Comparison of ENCODE assay signal across 25 cellular contexts in the genomic region with DNA sequence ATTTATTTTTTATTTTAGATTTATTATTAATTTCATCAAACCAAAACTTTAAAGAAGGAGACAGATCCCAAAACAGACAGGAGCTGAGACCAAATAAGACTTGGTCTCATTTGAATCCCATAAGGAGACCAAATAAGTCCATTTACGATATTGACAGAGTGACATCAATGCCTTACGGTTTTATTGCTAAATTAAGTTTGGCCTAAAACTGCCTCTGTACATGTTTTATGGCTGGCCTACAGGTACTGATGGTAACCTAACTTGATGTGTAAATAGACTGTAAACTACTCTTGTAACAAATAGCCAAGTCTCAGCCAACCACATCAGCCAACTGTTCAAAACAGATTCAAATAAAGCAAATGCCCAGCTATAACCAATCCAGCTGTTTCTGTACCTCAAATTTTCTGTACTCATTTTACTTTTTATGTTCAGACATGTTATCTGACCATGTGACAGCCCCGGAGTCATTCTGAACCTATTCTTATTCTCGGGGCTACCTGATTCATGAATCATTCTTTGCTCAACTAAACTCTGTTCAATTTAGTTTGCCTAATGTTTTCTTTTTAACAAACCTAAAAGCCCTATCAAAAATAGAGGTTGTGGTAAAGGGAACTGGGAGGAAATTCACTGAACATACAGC.
A peak's percentile ranks its signal among the peaks of the same experiment; 100 is the strongest.
DNase-seq lines count a peak whose midpoint lies in the region; ATAC-seq and TF ChIP-seq lines count a peak whose summit lies in the region.
"Had no signal": no experiment of that assay in that cellular context is flagged by ENCODE, and none has a peak within 500 bp of the region (broad histone marks: within the 10 kb centered on the region; RNA-seq: fewer than 3 reads in every experiment).

No MANE protein-coding gene starts in this region.

- H3K9me3 ChIP-seq in SJCRH30 (replicated peaks) (no peaks in the 10 kb centered on the region), smooth muscle cell (replicated peaks; ENCODE audit: low read depth) (no peaks in the 10 kb centered on the region), left lung (no peaks in the 10 kb centered on the region)
- H3K9me3 ChIP-seq: right lobe of liver, tibial nerve had no signal

- no peaks in the 10 kb centered on the region for H3K27me3 ChIP-seq in SJCRH30
- H3K27me3 ChIP-seq in smooth muscle cell (ENCODE audit: low read depth): no peaks in the 10 kb centered on the region
- no peaks in the 10 kb centered on the region for H3K27me3 ChIP-seq in left lung
- H3K27me3 ChIP-seq: right lobe of liver, tibial nerve had no signal

- H4K20me1 ChIP-seq in smooth muscle cell (ENCODE audit: low read depth): no peaks in the 10 kb centered on the region

- no peaks in the 10 kb centered on the region for H3K36me3 ChIP-seq in SJCRH30
- H3K36me3 ChIP-seq in smooth muscle cell (ENCODE audit: low read depth): no peaks in the 10 kb centered on the region
- peaks cover 0 to 10% of the 10 kb centered on the region in 2 donors for H3K36me3 ChIP-seq in left lung

- H3K4me1 ChIP-seq in SJCRH30: peaks cover 12% of the 10 kb centered on the region
- no peaks in the 10 kb centered on the region for H3K4me1 ChIP-seq in smooth muscle cell (ENCODE audit: low read depth)
- H3K4me1 ChIP-seq in left lung: no peaks in the 10 kb centered on the region
- H3K4me1 ChIP-seq: right lobe of liver, tibial nerve had no signal

- H2AFZ ChIP-seq in smooth muscle cell (ENCODE audit: low read depth): no peak overlapping the region

- TF ChIP-seq CTCF in smooth muscle cell (IDR thresholded peaks at IDR 0.05; ENCODE audit: borderline replicate concordance, insufficient read depth, poor library complexity, severe bottlenecking): no peak
- no peak for TF ChIP-seq CTCF in left lung (IDR thresholded peaks at IDR 0.05)

- ATAC-seq in esophagus mucosa (peak; percentile 50), Right ventricle myocardium superior (ENCODE audit: poor library complexity) (no peak), left lung (no peak)
- ATAC-seq: right lobe of liver had no signal

- H3K4me2 ChIP-seq in smooth muscle cell: no peak overlapping the region

- H3K9ac ChIP-seq in smooth muscle cell (ENCODE audit: low read depth): no peak overlapping the region

- intact Hi-C loops in Right ventricle myocardium superior (cut with DNase I) (no loop called here), left lung (cut with DNase I) (no loop called here)

- H3F3A ChIP-seq in smooth muscle cell (ENCODE audit: low read depth): no peaks in the 10 kb centered on the region

- H3K79me2 ChIP-seq in smooth muscle cell (ENCODE audit: low read depth): no peaks in the 10 kb centered on the region

- 94% methylated on average over 4 of the region's 4 CpGs for WGBS in smooth muscle cell (ENCODE audit: low lambda C conversion rate)

- DNase-seq in HuH-7 (ENCODE audit: low spot score) (peak; percentile 2), SJCRH30 (peak in 1 of 2 experiments; percentile 38), smooth muscle cell (lab: John Stamatoyannopoulos, UW; ENCODE audit: unreplicated experiment) (no peak), Right ventricle myocardium superior (no peak), left lung (no peak), DMS79 treated with DMSO at 0.1 percent for 48 hours (lab: John Stamatoyannopoulos, UW) (no peak)
- DNase-seq: activated CD4-positive, alpha-beta T cell treated with anti-CD3 and anti-CD28 coated beads, Interleukin-2, amount 10 ng/mL, durations not matched to agents 24 days and 14 days; activated effector memory CD4-positive, alpha-beta T cell treated with Interleukin-2 at 50 U/mL for 16 hours; amygdala; C1 segment of cervical spinal cord; COR-L47; DMS53; immature natural killer cell; KG1; mesendoderm; NCI-H1417 treated with DMSO at 0.1 percent for 48 hours; NCI-H2081 treated with DMSO at 0.1 percent for 48 hours; NCI-H226; NCI-H526 treated with DMSO at 0.1 percent for 48 hours; posterior cingulate gyrus; right lobe of liver; SHP77 treated with DMSO at 0.1 percent for 48 hours; stimulated activated CD4-positive, alpha-beta T cell treated with anti-CD3 and anti-CD28 coated beads, Interleukin-4, amount 100 ng/mL, for 24 hours had no signal

- H3K4me3 ChIP-seq in SJCRH30: no peak overlapping the region
- no peak overlapping the region for H3K4me3 ChIP-seq in smooth muscle cell
- H3K4me3 ChIP-seq in left lung: no peak overlapping the region
- H3K4me3 ChIP-seq: right lobe of liver, tibial nerve had no signal

- H3K27ac ChIP-seq in SJCRH30 (peak overlapping the region; percentile 53), smooth muscle cell (ENCODE audit: low read depth) (peak overlapping the region; percentile 28), left lung (no peak overlapping the region)
- H3K27ac ChIP-seq: right lobe of liver, tibial nerve had no signal

Comparison
In these comparisons a context has a peak if more than half of its experiments do, and no peak if none do; other contexts are left out.
1. H3K27ac ChIP-seq: peak in SJCRH30 (single experiment) and smooth muscle cell (single experiment); none in left lung (0 of 2).